1 cellular context compared by ENCODE assay signal in the genomic region with DNA sequence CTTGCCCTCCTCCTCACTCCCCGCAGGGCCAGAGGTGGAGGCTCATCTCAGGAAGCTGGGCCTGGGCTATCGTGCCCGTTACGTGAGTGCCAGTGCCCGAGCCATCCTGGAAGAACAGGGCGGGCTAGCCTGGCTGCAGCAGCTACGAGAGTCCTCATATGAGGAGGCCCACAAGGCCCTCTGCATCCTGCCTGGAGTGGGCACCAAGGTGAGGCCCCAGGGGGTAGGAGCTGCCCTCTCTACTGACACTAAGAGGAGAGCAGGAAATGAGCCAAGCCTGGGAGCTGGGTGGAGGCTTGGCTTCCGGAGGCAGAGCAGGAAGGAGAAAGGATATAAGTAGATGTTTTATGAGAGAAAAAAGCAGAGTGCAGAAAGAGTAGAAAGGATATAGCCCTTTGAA.
TF ChIP-seq lines count a peak whose summit lies in the region.

No MANE protein-coding gene starts in this region.

TF ChIP-seq in HepG2, 621 proteins besides CTCF, POLR2A, EP300 and RAD21:
- TF ChIP-seq, protein P1, sequence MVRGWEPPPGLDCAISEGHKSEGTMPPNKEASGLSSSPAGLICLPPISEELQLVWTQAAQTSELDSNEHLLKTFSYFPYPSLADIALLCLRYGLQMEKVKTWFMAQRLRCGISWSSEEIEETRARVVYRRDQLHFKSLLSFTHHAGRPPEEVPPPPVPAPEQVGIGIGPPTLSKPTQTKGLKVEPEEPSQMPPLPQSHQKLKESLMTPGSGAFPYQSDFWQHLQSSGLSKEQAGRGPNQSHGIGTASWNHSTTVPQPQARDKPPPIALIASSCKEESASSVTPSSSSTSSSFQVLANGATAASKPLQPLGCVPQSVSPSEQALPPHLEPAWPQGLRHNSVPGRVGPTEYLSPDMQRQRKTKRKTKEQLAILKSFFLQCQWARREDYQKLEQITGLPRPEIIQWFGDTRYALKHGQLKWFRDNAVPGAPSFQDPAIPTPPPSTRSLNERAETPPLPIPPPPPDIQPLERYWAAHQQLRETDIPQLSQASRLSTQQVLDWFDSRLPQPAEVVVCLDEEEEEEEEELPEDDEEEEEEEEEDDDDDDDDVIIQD (CRISPR knock-in tag; IDR thresholded peaks at IDR 0.05; ENCODE audit: low read depth), result no peak
- TF ChIP-seq ZNF598 (CRISPR knock-in tag; IDR thresholded peaks at IDR 0.05; ENCODE audit: borderline replicate concordance) (no peak), CCAR2 (optimal IDR thresholded peaks at IDR 0.05; ENCODE audit: low read depth, low read length) (no peak), AGO2 (optimal IDR thresholded peaks at IDR 0.05; ENCODE audit: low read depth, low read length) (no peak), ZNF124 (CRISPR knock-in tag; IDR thresholded peaks at IDR 0.05) (no peak)
